18 cellular contexts compared by ENCODE assay signal in the genomic region with DNA sequence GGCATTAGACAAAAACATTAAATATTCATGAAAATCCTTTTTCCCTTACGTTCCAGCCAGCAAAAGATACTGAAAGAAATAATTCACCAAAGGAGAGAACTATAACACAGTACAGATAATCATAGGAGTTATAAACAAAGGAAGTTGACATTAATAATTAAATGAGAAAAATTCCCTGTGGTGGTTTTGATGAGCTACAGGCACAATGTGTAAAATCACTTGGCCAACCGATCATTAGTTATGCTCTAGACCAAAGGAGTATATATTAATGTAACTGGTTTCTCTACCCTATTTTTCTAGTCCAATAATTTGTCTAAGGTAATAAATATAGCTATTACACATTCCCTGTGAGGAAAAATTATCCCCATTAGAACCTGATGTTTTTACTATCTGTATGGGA.
DNase-seq lines count a peak whose midpoint lies in the region; ATAC-seq and TF ChIP-seq lines count a peak whose summit lies in the region.
"Had no signal": no experiment of that assay in that cellular context is flagged by ENCODE, and none has a peak within 500 bp of the region (broad histone marks: within the 10 kb centered on the region; RNA-seq: fewer than 3 reads in every experiment).

No MANE protein-coding gene starts in this region.

- ATAC-seq in GM18511 (IDR thresholded peaks at IDR 0.05; ENCODE audit: unreplicated experiment) (peak; percentile 39), GM19463 (IDR thresholded peaks at IDR 0.05; ENCODE audit: unreplicated experiment) (peak; percentile 43), HG02759 (IDR thresholded peaks at IDR 0.05; ENCODE audit: unreplicated experiment) (peak; percentile 49), HG03378 (IDR thresholded peaks at IDR 0.05; ENCODE audit: unreplicated experiment) (peak; percentile 45)
- ATAC-seq: A549, GM23338 had no signal

- no peaks in the 10 kb centered on the region for H3K36me3 ChIP-seq in brain microvascular endothelial cell (replicated peaks)
- H3K36me3 ChIP-seq in testis (ENCODE audit: low read depth, missing control alignments) = no peaks in the 10 kb centered on the region
- no peaks in the 10 kb centered on the region for H3K36me3 ChIP-seq in left ventricle myocardium inferior
- H3K36me3 ChIP-seq: BLaER1 had no signal

- DNase-seq in brain microvascular endothelial cell (no peak), testis (no peak), left ventricle myocardium inferior (no peak)
- DNase-seq: CD4-positive, alpha-beta memory T cell; DMS153; DMS79; GDM1; HCEC 1CT; Kasumi-1; KG1 had no signal

- TF ChIP-seq POLR2A in testis (IDR thresholded peaks at IDR 0.05) = no peak

- no peaks in the 10 kb centered on the region for H3K27me3 ChIP-seq in brain microvascular endothelial cell (replicated peaks)
- H3K27me3 ChIP-seq in testis = no peaks in the 10 kb centered on the region
- no peaks in the 10 kb centered on the region for H3K27me3 ChIP-seq in left ventricle myocardium inferior (ENCODE audit: low read depth)
- H3K27me3 ChIP-seq: BLaER1 had no signal

- H3K4me3 ChIP-seq in brain microvascular endothelial cell (ENCODE audit: low read depth, low read length) = no peak overlapping the region
- no peak overlapping the region for H3K4me3 ChIP-seq in testis
- H3K4me3 ChIP-seq in left ventricle myocardium inferior = no peak overlapping the region
- H3K4me3 ChIP-seq: A549, BLaER1, GM23338 had no signal

- H3K27ac ChIP-seq in brain microvascular endothelial cell (no peak overlapping the region), testis (no peak overlapping the region), left ventricle myocardium inferior (replicated peaks) (no peak overlapping the region)
- H3K27ac ChIP-seq: 22Rv1, A549, BLaER1 had no signal

- 79 to 85% methylated on average over 2 of the region's 2 CpGs for WGBS in testis, 2 donors

- H3K4me1 ChIP-seq in testis = no peaks in the 10 kb centered on the region
- no peaks in the 10 kb centered on the region for H3K4me1 ChIP-seq in left ventricle myocardium inferior
- H3K4me1 ChIP-seq: A549, BLaER1 had no signal

- intact Hi-C loops in testis (cut with DNase I; ENCODE audit: low total_unique reads) (no loop called here), left ventricle myocardium inferior (cut with micrococcal nuclease) (no loop called here)

- in situ Hi-C loops in brain microvascular endothelial cell (cut with HindIII; ENCODE audit: low pct_ligation_motif_present, low sequenced_read_pairs) = no loop called here

- TF ChIP-seq CTCF in brain microvascular endothelial cell (IDR thresholded peaks at IDR 0.05; ENCODE audit: low read depth, low read length, missing control alignments) (no peak), testis (IDR thresholded peaks at IDR 0.05) (no peak), left ventricle myocardium inferior (IDR thresholded peaks at IDR 0.05; ENCODE audit: borderline replicate concordance) (no peak)

- H3K9me3 ChIP-seq in testis = no peaks in the 10 kb centered on the region
- H3K9me3 ChIP-seq in left ventricle myocardium inferior (replicated peaks) = no peaks in the 10 kb centered on the region
- H3K9me3 ChIP-seq: A549, BLaER1 had no signal
